Comparison of ENCODE assay signal across 8 cellular contexts in genomic region chr4:2936773-2937145, GRCh38. TPM values are rescaled to one million over a fixed set of nuclear protein-coding genes. Genes with fewer than 3 reads are reported as not detected.
DNase-seq lines count a peak whose midpoint lies in the region; ATAC-seq, FAIRE-seq and TF ChIP-seq lines count a peak whose summit lies in the region.

No MANE protein-coding gene starts in this region.

- CTCF ChIA-PET in activated CD4-positive, alpha-beta memory T cell treated with anti-CD3 and anti-CD28 coated beads, Interleukin-2, amount 10 ng/mL, durations not matched to agents 7 days and 5 days (lab: Charles Lee) = interaction anchor here (0.6 to 5.3 kb wide), 8 partner anchors 13 to 173 kb away, joined by 3 to 64 read pairs (median 6); partner anchors contain the start of genes GRK4 and NOP14

- H3K27ac Mint-ChIP-seq in activated CD4-positive, alpha-beta memory T cell treated with anti-CD3 and anti-CD28 coated beads, Interleukin-2, amount 10 ng/mL, durations not matched to agents 7 days and 5 days = peak overlapping the region; percentile 98
- H3K27ac Mint-ChIP-seq in glutamatergic neuron (ENCODE audit: unreplicated experiment) = peak overlapping the region; percentile 59
- H3K27ac Mint-ChIP-seq in stimulated activated naive CD8-positive, alpha-beta T cell treated with anti-CD3 and anti-CD28 coated beads, Interleukin-15, Interleukin-2, amounts not matched to agents 100 ng/mL and 50 ng/mL, for 24 hours = peak overlapping the region; percentile 95

- no peak for TF ChIP-seq CTCF in glutamatergic neuron (IDR thresholded peaks at IDR 0.05; ENCODE audit: partially characterized antibody, unreplicated experiment)

- ATAC-seq in HG03280 (IDR thresholded peaks at IDR 0.05; ENCODE audit: unreplicated experiment) (peak; percentile 23), GM19467 (IDR thresholded peaks at IDR 0.05; ENCODE audit: unreplicated experiment) (no peak)

- H3K27me3 Mint-ChIP-seq in activated CD4-positive, alpha-beta memory T cell treated with anti-CD3 and anti-CD28 coated beads, Interleukin-2, amount 10 ng/mL, durations not matched to agents 7 days and 5 days = no peaks in the 10 kb centered on the region
- peaks cover 6% of the 10 kb centered on the region for H3K27me3 Mint-ChIP-seq in glutamatergic neuron (ENCODE audit: unreplicated experiment)
- H3K27me3 Mint-ChIP-seq in stimulated activated naive CD8-positive, alpha-beta T cell treated with anti-CD3 and anti-CD28 coated beads, Interleukin-15, Interleukin-2, amounts not matched to agents 100 ng/mL and 50 ng/mL, for 24 hours = no peaks in the 10 kb centered on the region

- H3K36me3 Mint-ChIP-seq in activated CD4-positive, alpha-beta memory T cell treated with anti-CD3 and anti-CD28 coated beads, Interleukin-2, amount 10 ng/mL, durations not matched to agents 7 days and 5 days (ENCODE audit: low read depth) = peaks cover 70% of the 10 kb centered on the region
- H3K36me3 Mint-ChIP-seq in glutamatergic neuron (ENCODE audit: unreplicated experiment) = no peaks in the 10 kb centered on the region
- peaks cover 68% of the 10 kb centered on the region for H3K36me3 Mint-ChIP-seq in stimulated activated naive CD8-positive, alpha-beta T cell treated with anti-CD3 and anti-CD28 coated beads, Interleukin-15, Interleukin-2, amounts not matched to agents 100 ng/mL and 50 ng/mL, for 24 hours (ENCODE audit: low read depth)

- POLR2A ChIA-PET in activated CD4-positive, alpha-beta memory T cell treated with anti-CD3 and anti-CD28 coated beads, Interleukin-2, amount 10 ng/mL, durations not matched to agents 7 days and 5 days (lab: Charles Lee) = interaction anchor here (0.8 to 5.7 kb wide), 18 partner anchors 8 to 695 kb away, joined by 3 to 95 read pairs (median 24); partner anchors contain the start of genes ADD1, GRK4, HAUS3 and NOP14

- peaks cover 63% of the 10 kb centered on the region for H3K4me1 Mint-ChIP-seq in activated CD4-positive, alpha-beta memory T cell treated with anti-CD3 and anti-CD28 coated beads, Interleukin-2, amount 10 ng/mL, durations not matched to agents 7 days and 5 days
- peaks cover 9% of the 10 kb centered on the region for H3K4me1 Mint-ChIP-seq in glutamatergic neuron (ENCODE audit: low read depth, unreplicated experiment)
- peaks cover 66% of the 10 kb centered on the region for H3K4me1 Mint-ChIP-seq in stimulated activated naive CD8-positive, alpha-beta T cell treated with anti-CD3 and anti-CD28 coated beads, Interleukin-15, Interleukin-2, amounts not matched to agents 100 ng/mL and 50 ng/mL, for 24 hours (ENCODE audit: low read depth)

- DNase-seq in GM18507 (ENCODE audit: extremely low spot score, insufficient read length, low read depth) = no peak
- peak; percentile 78 for DNase-seq in activated CD4-positive, alpha-beta memory T cell treated with anti-CD3 and anti-CD28 coated beads, Interleukin-2, amount 10 ng/mL, durations not matched to agents 7 days and 5 days
- no peak for DNase-seq in glutamatergic neuron
- no peak for DNase-seq in NCI-H1436 (lab: John Stamatoyannopoulos, UW)
- DNase-seq in COLO829 (ENCODE audit: low spot score) = no peak

- H3K4me3 Mint-ChIP-seq in activated CD4-positive, alpha-beta memory T cell treated with anti-CD3 and anti-CD28 coated beads, Interleukin-2, amount 10 ng/mL, durations not matched to agents 7 days and 5 days = peak overlapping the region; percentile 88
- H3K4me3 Mint-ChIP-seq in glutamatergic neuron (ENCODE audit: unreplicated experiment) = peak overlapping the region; percentile 43
- peak overlapping the region; percentile 89 for H3K4me3 Mint-ChIP-seq in stimulated activated naive CD8-positive, alpha-beta T cell treated with anti-CD3 and anti-CD28 coated beads, Interleukin-15, Interleukin-2, amounts not matched to agents 100 ng/mL and 50 ng/mL, for 24 hours

- FAIRE-seq in GM18507 (lab: Jason Lieb, UNC) = peak; percentile 88

- H3K9me3 Mint-ChIP-seq in activated CD4-positive, alpha-beta memory T cell treated with anti-CD3 and anti-CD28 coated beads, Interleukin-2, amount 10 ng/mL, durations not matched to agents 7 days and 5 days = no peaks in the 10 kb centered on the region
- peaks cover 9% of the 10 kb centered on the region for H3K9me3 Mint-ChIP-seq in glutamatergic neuron (ENCODE audit: unreplicated experiment)
- H3K9me3 Mint-ChIP-seq in stimulated activated naive CD8-positive, alpha-beta T cell treated with anti-CD3 and anti-CD28 coated beads, Interleukin-15, Interleukin-2, amounts not matched to agents 100 ng/mL and 50 ng/mL, for 24 hours = no peaks in the 10 kb centered on the region

RNA-seq across cellular contexts. Expression of gene NOP14, which starts 26.4 kb away (rescaled TPM):
- 10 to 100 TPM; 34.1 to 38.7 TPM for total RNA-seq in activated CD4-positive, alpha-beta memory T cell treated with anti-CD3 and anti-CD28 coated beads, Interleukin-2, amount 10 ng/mL, durations not matched to agents 7 days and 5 days
- total RNA-seq in glutamatergic neuron (ENCODE audit: unreplicated experiment) = 17.2 TPM

RNA-seq across cellular contexts. Expression of gene GRK4, which starts 26.6 kb away (rescaled TPM):
- total RNA-seq in activated CD4-positive, alpha-beta memory T cell treated with anti-CD3 and anti-CD28 coated beads, Interleukin-2, amount 10 ng/mL, durations not matched to agents 7 days and 5 days = 1 to 10 TPM; 3.1 to 3.6 TPM
- total RNA-seq in glutamatergic neuron (ENCODE audit: unreplicated experiment) = 34.5 TPM
